Comparison of ENCODE assay signal across 8 cellular contexts in genomic region chr22:44975444-44976262, GRCh38. TPM values are rescaled to one million over a fixed set of nuclear protein-coding genes. Genes with fewer than 3 reads are reported as not detected.
DNase-seq lines count a peak whose midpoint lies in the region; ATAC-seq and FAIRE-seq lines count a peak whose summit lies in the region.

No MANE protein-coding gene starts in this region.

- peak; percentile 21 for DNase-seq in NCI-H510A (lab: John Stamatoyannopoulos, UW)
- DNase-seq in NCI-H510A treated with DMSO at 0.1 percent for 48 hours (lab: John Stamatoyannopoulos, UW) = no peak
- peak; percentile 25 for DNase-seq in NCI-H1694 (lab: John Stamatoyannopoulos, UW)
- DNase-seq in activated CD4-positive, alpha-beta T cell treated with anti-CD3 and anti-CD28 coated beads, Interleukin-2, amount 50 U/mL, for 4 hours = peak; percentile 16 to 19
- DNase-seq in mesendoderm = peak; percentile 91
- peak; percentile 8 to 12 for DNase-seq in stimulated activated CD8-positive, alpha-beta memory T cell treated with anti-CD3 and anti-CD28 coated beads, Interleukin-7, amount 100 ng/mL, for 4 hours (ENCODE audit: low read depth in 2 of 2)

- H3K27ac ChIP-seq in mesendoderm (ENCODE audit: low read depth, low read length) = no peak overlapping the region

- no peak overlapping the region for H3K56ac ChIP-seq in mesendoderm (ENCODE audit: low read length)

- no peak overlapping the region for H3K4ac ChIP-seq in mesendoderm (ENCODE audit: low read depth, low read length)

- H3K9ac ChIP-seq in mesendoderm (ENCODE audit: low read length) = no peak overlapping the region

- H2BK5ac ChIP-seq in mesendoderm (ENCODE audit: low read length) = no peak overlapping the region

- no peak overlapping the region for H2BK120ac ChIP-seq in mesendoderm (ENCODE audit: low read depth, low read length)

- no peak overlapping the region for H2AK5ac ChIP-seq in mesendoderm (ENCODE audit: low read length)

- FAIRE-seq in endometrium (lab: Jason Lieb, UNC) = peak; percentile 18

- no peak overlapping the region for H4K8ac ChIP-seq in mesendoderm (ENCODE audit: low read depth, low read length)

- peaks cover 34% of the 10 kb centered on the region for H3K79me1 ChIP-seq in mesendoderm (ENCODE audit: low read length)

- no peaks in the 10 kb centered on the region for H3K27me3 ChIP-seq in mesendoderm (ENCODE audit: insufficient read depth, low read length, poor library complexity)

- no peaks in the 10 kb centered on the region for H3K4me1 ChIP-seq in mesendoderm (ENCODE audit: control insufficient read depth, low read depth, low read length)

- no peak overlapping the region for H3K4me2 ChIP-seq in mesendoderm (ENCODE audit: low read length)

- no peak overlapping the region for H4K5ac ChIP-seq in mesendoderm (ENCODE audit: low read length)

- H2BK15ac ChIP-seq in mesendoderm (replicated peaks; ENCODE audit: low read depth) = no peak overlapping the region

- no peaks in the 10 kb centered on the region for H3K36me3 ChIP-seq in mesendoderm (ENCODE audit: control insufficient read depth, insufficient read depth, low read length)

- H3K18ac ChIP-seq in mesendoderm (ENCODE audit: low read length) = no peak overlapping the region

- peaks cover 19% of the 10 kb centered on the region for H3K79me2 ChIP-seq in mesendoderm (ENCODE audit: control insufficient read depth, insufficient read depth, low read length)

- no peak overlapping the region for H3K23ac ChIP-seq in mesendoderm (ENCODE audit: low read length)

- no peak for ATAC-seq in HG03469 (IDR thresholded peaks at IDR 0.05; ENCODE audit: unreplicated experiment)

- WGBS in mesendoderm (ENCODE audit: extremely low coverage, insufficient coverage, low lambda C conversion rate) = no CpG with 5 or more reads among the region's 21 CpGs

- H3K4me3 ChIP-seq in mesendoderm (ENCODE audit: low read length) = no peak overlapping the region

RNA-seq across cellular contexts. Expression of gene PHF21B, which starts 34.2 kb away (rescaled TPM):
- 7.4 TPM for polyA plus RNA-seq in mesendoderm (2013, experiment 1 of 2)
- 8.1 TPM for polyA plus RNA-seq in mesendoderm (2013, experiment 2 of 2)
